ENCODE assay signal across 36 cellular contexts in genomic region chr18:9201224-9201623, GRCh38.
"Had no signal": no experiment of that assay in that cellular context is flagged by ENCODE, and none has a peak within 500 bp of the region (broad histone marks: within the 10 kb centered on the region; RNA-seq: fewer than 3 reads in every experiment).

No MANE protein-coding gene starts in this region.

- H3K27me3 ChIP-seq: brain microvascular endothelial cell, Peyer's patch, SJSA1 had no signal

- H3K27me3 Mint-ChIP-seq: activated CD4-positive, alpha-beta T cell treated with anti-CD3 and anti-CD28 coated beads, Interleukin-2, amount 10 ng/mL, durations not matched to agents 24 days and 14 days; activated CD8-positive, alpha-beta T cell treated with anti-CD3 and anti-CD28 coated beads for 36 hours; activated naive CD8-positive, alpha-beta T cell treated with anti-CD3 and anti-CD28 coated beads for 36 hours; activated T-helper 17 cell treated with anti-CD3 and anti-CD28 coated beads, Interleukin-2, amount 50 U/mL, for 72 hours; T-cell had no signal

- H3K36me3 ChIP-seq: brain microvascular endothelial cell had no signal

- DNase-seq: activated CD4-positive, alpha-beta T cell treated with anti-CD3 and anti-CD28 coated beads, Interleukin-2, amount 10 ng/mL, durations not matched to agents 24 days and 14 days; activated CD4-positive, alpha-beta T cell treated with anti-CD3 and anti-CD28 coated beads, Interleukin-2, amount 50 U/mL, for 4 hours; activated CD8-positive, alpha-beta T cell treated with anti-CD3 and anti-CD28 coated beads for 36 hours; activated effector memory CD4-positive, alpha-beta T cell treated with anti-CD3 and anti-CD28 coated beads, Interleukin-2, amount 50 U/mL, for 16 hours; activated naive CD4-positive, alpha-beta T cell; activated naive CD4-positive, alpha-beta T cell treated with anti-CD3 and anti-CD28 coated beads, Interleukin-2, amount 50 U/mL, for 16 hours; activated naive CD8-positive, alpha-beta T cell treated with anti-CD3 and anti-CD28 coated beads for 36 hours; activated T-cell treated with anti-CD3 and anti-CD28 coated beads, Interleukin-2, amount 50 U/mL, for 1 hour; activated T-cell treated with anti-CD3 and anti-CD28 coated beads, Interleukin-2, amount 50 U/mL, for 72 hours; amniotic stem cell; aorta; brain microvascular endothelial cell; central memory CD4-positive, alpha-beta T cell; NCI-H1092 treated with DMSO at 0.1 percent for 48 hours; NCI-H1417; NCI-H146; NCI-H187; NCI-H2029 treated with DMSO at 0.1 percent for 48 hours; NCI-H2107; NCI-H2171; NCI-H510A; NCI-H526; NCI-H748 treated with DMSO at 0.1 percent for 48 hours; NK-92 treated with Interleukin-12 subunit alpha and Interleukin-12 subunit beta, amount 100 ng/mL, for 24 hours; PC-3; Peyer's patch; RPMI8226; SHP77 treated with DMSO at 0.1 percent for 48 hours; SK-N-SH; T-cell; T-helper 2 cell; T-helper 9 cell had no signal

- H3K4me1 Mint-ChIP-seq: activated CD4-positive, alpha-beta T cell treated with anti-CD3 and anti-CD28 coated beads, Interleukin-2, amount 10 ng/mL, durations not matched to agents 24 days and 14 days had no signal

- H3K9me3 Mint-ChIP-seq: activated CD4-positive, alpha-beta T cell treated with anti-CD3 and anti-CD28 coated beads, Interleukin-2, amount 10 ng/mL, durations not matched to agents 24 days and 14 days; activated CD8-positive, alpha-beta T cell treated with anti-CD3 and anti-CD28 coated beads for 36 hours; activated naive CD8-positive, alpha-beta T cell treated with anti-CD3 and anti-CD28 coated beads for 36 hours; activated T-cell treated with anti-CD3 and anti-CD28 coated beads, Interleukin-2, amount 50 U/mL, for 72 hours; activated T-helper 17 cell treated with anti-CD3 and anti-CD28 coated beads, Interleukin-2, amount 50 U/mL, for 72 hours; T-cell had no signal

- H3K9me3 ChIP-seq: Peyer's patch, SJSA1, SK-N-SH had no signal

- ATAC-seq: activated CD8-positive, alpha-beta T cell treated with anti-CD3 and anti-CD28 coated beads for 36 hours; activated T-cell treated with anti-CD3 and anti-CD28 coated beads, Interleukin-2, amount 50 U/mL, for 72 hours; activated T-helper 17 cell treated with anti-CD3 and anti-CD28 coated beads, Interleukin-2, amount 50 U/mL, for 72 hours; PC-3; T-cell had no signal

- H3K27ac ChIP-seq: brain microvascular endothelial cell, KMS-11, Peyer's patch, SJSA1, VCaP had no signal

- H3K4me2 ChIP-seq: KMS-11, SK-N-SH had no signal

- H3K9ac ChIP-seq: KMS-11, SK-N-SH had no signal

- H3K4me3 Mint-ChIP-seq: activated CD4-positive, alpha-beta T cell treated with anti-CD3 and anti-CD28 coated beads, Interleukin-2, amount 10 ng/mL, durations not matched to agents 24 days and 14 days; activated CD8-positive, alpha-beta T cell treated with anti-CD3 and anti-CD28 coated beads for 36 hours; activated naive CD8-positive, alpha-beta T cell treated with anti-CD3 and anti-CD28 coated beads for 36 hours; activated T-cell treated with anti-CD3 and anti-CD28 coated beads, Interleukin-2, amount 50 U/mL, for 72 hours; activated T-helper 17 cell treated with anti-CD3 and anti-CD28 coated beads, Interleukin-2, amount 50 U/mL, for 72 hours; T-cell had no signal

- H3K27ac Mint-ChIP-seq: activated CD4-positive, alpha-beta T cell treated with anti-CD3 and anti-CD28 coated beads, Interleukin-2, amount 10 ng/mL, durations not matched to agents 24 days and 14 days; activated CD8-positive, alpha-beta T cell treated with anti-CD3 and anti-CD28 coated beads for 36 hours; activated naive CD8-positive, alpha-beta T cell treated with anti-CD3 and anti-CD28 coated beads for 36 hours; activated T-cell treated with anti-CD3 and anti-CD28 coated beads, Interleukin-2, amount 50 U/mL, for 72 hours; T-cell had no signal

- H3K4me1 ChIP-seq: Peyer's patch, SJSA1 had no signal

- H3K4me3 ChIP-seq: Peyer's patch, SJSA1 had no signal
